5 cellular contexts compared by ENCODE assay signal in the genomic region with DNA sequence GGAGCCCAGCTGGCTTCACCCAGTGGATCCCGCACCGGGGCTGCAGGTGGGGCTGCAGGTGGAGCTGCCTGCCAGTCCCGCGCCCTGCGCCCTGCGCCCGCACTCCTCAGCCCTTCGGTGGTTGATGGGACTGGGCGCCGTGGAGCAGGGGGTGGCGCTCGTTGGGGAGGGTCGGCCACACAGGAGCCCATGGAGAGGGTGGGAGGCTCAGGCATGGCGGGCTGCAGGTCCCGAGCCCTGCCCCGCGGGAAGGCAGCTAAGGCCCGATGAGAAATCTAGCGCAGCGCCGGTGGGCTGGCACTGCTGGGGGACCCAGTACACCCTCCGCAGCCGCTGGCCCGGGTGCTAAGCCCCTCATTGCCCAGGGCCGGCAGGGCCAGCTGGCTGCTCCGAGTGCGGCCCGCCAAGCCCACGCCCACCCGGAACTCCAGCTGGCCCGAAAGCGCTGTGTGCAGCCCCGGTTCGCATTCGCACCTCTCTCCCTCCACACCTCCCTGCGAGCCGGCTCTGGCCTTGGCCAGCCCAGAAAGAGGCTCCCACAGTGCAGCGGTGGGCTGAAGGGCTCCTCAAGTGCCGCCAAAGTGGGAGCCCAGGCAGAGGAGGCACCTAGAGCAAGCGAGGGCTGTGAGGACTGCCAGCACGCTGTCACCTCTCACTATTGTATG.
A peak's percentile ranks its signal among the peaks of the same experiment; 100 is the strongest.
DNase-seq lines count a peak whose midpoint lies in the region; ATAC-seq, FAIRE-seq and TF ChIP-seq lines count a peak whose summit lies in the region.
"Not testable (repeated sequence)": the region's sequence is repeated elsewhere in the genome, so short reads cannot be mapped to it uniquely, and the experiment has no call there.

No MANE protein-coding gene starts in this region.

- not testable (repeated sequence) for H3K9me1 ChIP-seq in K562 (ENCODE audit: control insufficient read depth, insufficient read depth, low read length)

- WGBS in K562 (ENCODE audit: insufficient coverage, low coverage, missing lambda C conversion rate): 15% methylated on average over 37 of the region's 41 CpGs
- WGBS in esophagus muscularis mucosa: 95% methylated on average over 30 of the region's 41 CpGs
- WGBS in aorta, 2 donors: 98% methylated on average over 41 of the region's 41 CpGs

- in situ Hi-C loops in K562 (cut with MboI): not testable (repeated sequence)

- H3K27ac ChIP-seq in K562 (ENCODE audit: extremely low read depth, low read depth, low read length); esophagus muscularis mucosa (replicated peaks in 1 of 4): not testable (repeated sequence)
- H3K27ac ChIP-seq in thoracic aorta (peak overlapping the region; percentile 53 to 74), aorta (ENCODE audit: low read depth in 1 of 2, low read length in 2 of 2) (peak overlapping the region; percentile 59 to 82)

- not testable (repeated sequence) for H2AFZ ChIP-seq in K562 (ENCODE audit: low read depth, low read length)

- H3K27me3 Mint-ChIP-seq in Caco-2 (ENCODE audit: insufficient read depth, unreplicated experiment): not testable (repeated sequence)

- not testable (repeated sequence) for H3K4me2 ChIP-seq in K562 (ENCODE audit: insufficient read depth, low read length)

- BruUV-seq in Caco-2 (replicated peaks; lab: Mats Ljungman, UMichigan); K562 (replicated peaks; lab: Mats Ljungman, UMichigan): not testable (repeated sequence)

- intact Hi-C loops in Caco-2 (cut with micrococcal nuclease; ENCODE audit: unreplicated experiment): loop anchor here (10.0 kb wide), 1 partner anchor 263 kb away; no protein-coding TSS in a partner anchor
- intact Hi-C loops in K562 (cut with micrococcal nuclease): loop anchor here (10.0 kb wide), 1 partner anchor 237 kb away; no protein-coding TSS in a partner anchor
- intact Hi-C loops in esophagus muscularis mucosa (cut with DNase I); aorta (cut with DNase I): not testable (repeated sequence)

- H3K4me3 ChIP-seq in Caco-2 (ENCODE audit: low read depth, low read length); K562; esophagus muscularis mucosa; thoracic aorta; aorta (ENCODE audit: low read length in 2 of 2): not testable (repeated sequence)

- H3K36me3 ChIP-seq in Caco-2 (ENCODE audit: control insufficient read depth, insufficient read depth, low read length); K562 (ENCODE audit: control insufficient read depth, insufficient read depth, low read length); esophagus muscularis mucosa; thoracic aorta; aorta (ENCODE audit: control insufficient read depth in 1 of 2, insufficient read depth in 2 of 2, low read length in 1 of 2): not testable (repeated sequence)

- peaks cover 14% of the 10 kb centered on the region for H3K4me1 Mint-ChIP-seq in Caco-2 (ENCODE audit: low read depth, unreplicated experiment)

- not testable (repeated sequence) for H3K4me3 Mint-ChIP-seq in Caco-2 (ENCODE audit: unreplicated experiment)

- peak overlapping the region; percentile 73 for H3K27ac Mint-ChIP-seq in Caco-2 (ENCODE audit: unreplicated experiment)

- H3K27me3 ChIP-seq in Caco-2 (replicated peaks; ENCODE audit: control insufficient read depth, insufficient read depth, low read length); K562 (ENCODE audit: control insufficient read depth in 2 of 2, insufficient read depth in 2 of 2, low read length in 2 of 2); esophagus muscularis mucosa; thoracic aorta (replicated peaks; ENCODE audit: insufficient read depth); aorta (ENCODE audit: control insufficient read depth in 1 of 2, insufficient read depth in 2 of 2, low read length in 1 of 2): not testable (repeated sequence)

- ATAC-seq in K562: 0 out of 3 replicates have a peak, but pooled peaks have one; percentile 29
- not testable (repeated sequence) for ATAC-seq in thoracic aorta (ENCODE audit: insufficient number of reproducible peaks, low FRiP score, low read depth); aorta (ENCODE audit: low FRiP score)

- peaks cover 20% of the 10 kb centered on the region for H3K9me3 Mint-ChIP-seq in Caco-2 (ENCODE audit: unreplicated experiment)

- TF ChIP-seq POLR2A in K562 (conservative IDR thresholded peaks at IDR 0.05); esophagus muscularis mucosa (IDR thresholded peaks at IDR 0.05; ENCODE audit: low read depth): not testable (repeated sequence)

- not testable (repeated sequence) for FAIRE-seq in K562 (lab: Jason Lieb, UNC)

- H3K79me2 ChIP-seq in K562 (ENCODE audit: control insufficient read depth, insufficient read depth, low read length): not testable (repeated sequence)

- not testable (repeated sequence) for H3K9ac ChIP-seq in K562 (ENCODE audit: insufficient read depth in 1 of 2, low read depth in 2 of 2, low read length in 2 of 2)

- not testable (repeated sequence) for H3K9me3 ChIP-seq in Caco-2; K562 (replicated peaks; ENCODE audit: control insufficient read depth, insufficient read depth, low read depth, low read length); esophagus muscularis mucosa; thoracic aorta; aorta (ENCODE audit: control insufficient read depth, low read length)

- POLR2A ChIA-PET in Caco-2 (lab: Charles Lee): not testable (repeated sequence)
- POLR2A ChIA-PET in K562 (lab: Yijun Ruan, JAX): interaction anchor here (1.0 to 1.2 kb wide), 2 partner anchors 9 to 19 kb away, joined by 3 to 6 read pairs; no protein-coding TSS in a partner anchor

- TF ChIP-seq EP300 in K562 (IDR thresholded peaks at IDR 0.05; ENCODE audit: low read length); esophagus muscularis mucosa (IDR thresholded peaks at IDR 0.05): not testable (repeated sequence)

- not testable (repeated sequence) for TF ChIP-seq CTCF in Caco-2 (IDR thresholded peaks at IDR 0.05; ENCODE audit: insufficient read depth in 1 of 2, low read depth in 1 of 2, low read length in 1 of 2, severe bottlenecking in 1 of 2, unreplicated experiment in 1 of 2); K562 (IDR thresholded peaks at IDR 0.05 in 2 of 3, conservative IDR thresholded peaks at IDR 0.05 in 1 of 3; ENCODE audit: insufficient read depth in 2 of 3, low read depth in 1 of 3, low read length in 3 of 3); esophagus muscularis mucosa (IDR thresholded peaks at IDR 0.05); thoracic aorta (IDR thresholded peaks at IDR 0.05)

- peaks cover 14% of the 10 kb centered on the region for H3K4me1 ChIP-seq in Caco-2
- H3K4me1 ChIP-seq in K562 (replicated peaks in 1 of 2; ENCODE audit: control insufficient read depth in 2 of 2, insufficient read depth in 2 of 2, low read length in 2 of 2); esophagus muscularis mucosa; aorta (ENCODE audit: control insufficient read depth in 1 of 2, insufficient read depth in 2 of 2, low read length in 2 of 2): not testable (repeated sequence)
- peaks cover 10 to 17% of the 10 kb centered on the region in 2 donors for H3K4me1 ChIP-seq in thoracic aorta (ENCODE audit: control insufficient read depth in 1 of 2, low read depth in 2 of 2)

- DNase-seq in Caco-2; K562 (ENCODE audit: extremely low read depth in 1 of 4, low spot score in 3 of 4); thoracic aorta (ENCODE audit: low spot score); aorta: not testable (repeated sequence)
- peak; percentile 34 for DNase-seq in esophagus muscularis mucosa (ENCODE audit: extremely low spot score)

- H4K20me1 ChIP-seq in K562 (replicated peaks; ENCODE audit: control insufficient read depth, insufficient read depth, low read length): not testable (repeated sequence)

- not testable (repeated sequence) for TF ChIP-seq RAD21 in K562 (CRISPR knock-in tag; conservative IDR thresholded peaks at IDR 0.05 in 1 of 2, IDR thresholded peaks at IDR 0.05 in 1 of 2)

- CTCF ChIA-PET in Caco-2 (lab: Charles Lee); K562 (lab: Yijun Ruan, JAX; ENCODE audit: low intra/inter-chr PET ratio): not testable (repeated sequence)

- not testable (repeated sequence) for H3K36me3 Mint-ChIP-seq in Caco-2 (ENCODE audit: insufficient read depth, unreplicated experiment)
